ENCODE assay signal across 10 cellular contexts in genomic region chr14:92945959-92946846, GRCh38. TPM values are rescaled to one million over a fixed set of nuclear protein-coding genes. Genes with fewer than 3 reads are reported as not detected.
A peak's percentile ranks its signal among the peaks of the same experiment; 100 is the strongest.
DNase-seq lines count a peak whose midpoint lies in the region; ATAC-seq and TF ChIP-seq lines count a peak whose summit lies in the region.
"Had no signal": no experiment of that assay in that cellular context is flagged by ENCODE, and none has a peak within 500 bp of the region (broad histone marks: within the 10 kb centered on the region; RNA-seq: fewer than 3 reads in every experiment).

No MANE protein-coding gene starts in this region.

- H3K27me3 Mint-ChIP-seq in stimulated activated naive B cell treated with anti-CD40 and anti-IgM and Interleukin-4, amounts not matched to agents 10 μg/mL and 1 μg/mL and 100 μg/mL, for 72 hours = no peaks in the 10 kb centered on the region
- H3K27me3 Mint-ChIP-seq in effector memory CD8-positive, alpha-beta T cell = no peaks in the 10 kb centered on the region
- no peaks in the 10 kb centered on the region for H3K27me3 Mint-ChIP-seq in mesothelial cell of epicardium (ENCODE audit: low read depth)
- H3K27me3 Mint-ChIP-seq: activated CD4-positive, alpha-beta T cell treated with anti-CD3 and anti-CD28 coated beads, Interleukin-2, amount 10 ng/mL, durations not matched to agents 24 days and 14 days had no signal

- CTCF ChIA-PET in HEK293 (lab: Yijun Ruan, JAX) = interaction anchor here (1.6 to 2.5 kb wide), 2 partner anchors 167 to 192 kb away, joined by 4 to 13 read pairs; no protein-coding TSS in a partner anchor

- no peaks in the 10 kb centered on the region for H3K4me1 ChIP-seq in HEK293 (ENCODE audit: control insufficient read depth, insufficient read depth, low read length)

- no peak overlapping the region for H3K27ac Mint-ChIP-seq in stimulated activated naive B cell treated with anti-CD40 and anti-IgM and Interleukin-4, amounts not matched to agents 10 μg/mL and 1 μg/mL and 100 μg/mL, for 72 hours
- peak overlapping the region in 1 of 2 donors; percentile 81 for H3K27ac Mint-ChIP-seq in effector memory CD8-positive, alpha-beta T cell
- H3K27ac Mint-ChIP-seq in mesothelial cell of epicardium = no peak overlapping the region
- H3K27ac Mint-ChIP-seq: activated CD4-positive, alpha-beta T cell treated with anti-CD3 and anti-CD28 coated beads, Interleukin-2, amount 10 ng/mL, durations not matched to agents 24 days and 14 days had no signal

- DNase-seq in foreskin fibroblast (peak; percentile 9 to 48), sciatic nerve (ENCODE audit: low spot score) (no peak), cortex of kidney (lab: John Stamatoyannopoulos, UW) (no peak), mesothelial cell of epicardium (ENCODE audit: low spot score in 2 of 2, unreplicated experiment in 2 of 2) (no peak)
- no peak for DNase-seq in stimulated activated naive B cell treated with anti-CD40 and anti-IgM and Interleukin-4, amounts not matched to agents 10 μg/mL and 1 μg/mL and 100 μg/mL, for 72 hours
- no peak for DNase-seq in effector memory CD8-positive, alpha-beta T cell
- DNase-seq: activated CD4-positive, alpha-beta T cell treated with anti-CD3 and anti-CD28 coated beads, Interleukin-2, amount 10 ng/mL, durations not matched to agents 24 days and 14 days; NCI-H1105 had no signal

- H3K4me3 ChIP-seq in HEK293 (ENCODE audit: low read depth, low read length) (no peak overlapping the region), foreskin fibroblast (ENCODE audit: low read depth in 1 of 2, low read length in 2 of 2) (no peak overlapping the region)

- no peak overlapping the region for H3K4me3 Mint-ChIP-seq in stimulated activated naive B cell treated with anti-CD40 and anti-IgM and Interleukin-4, amounts not matched to agents 10 μg/mL and 1 μg/mL and 100 μg/mL, for 72 hours
- no peak overlapping the region for H3K4me3 Mint-ChIP-seq in effector memory CD8-positive, alpha-beta T cell
- H3K4me3 Mint-ChIP-seq in mesothelial cell of epicardium = no peak overlapping the region
- H3K4me3 Mint-ChIP-seq: activated CD4-positive, alpha-beta T cell treated with anti-CD3 and anti-CD28 coated beads, Interleukin-2, amount 10 ng/mL, durations not matched to agents 24 days and 14 days had no signal

- no peaks in the 10 kb centered on the region for H3K4me1 Mint-ChIP-seq in stimulated activated naive B cell treated with anti-CD40 and anti-IgM and Interleukin-4, amounts not matched to agents 10 μg/mL and 1 μg/mL and 100 μg/mL, for 72 hours
- no peaks in the 10 kb centered on the region for H3K4me1 Mint-ChIP-seq in effector memory CD8-positive, alpha-beta T cell (ENCODE audit: low read depth in 2 of 2)
- H3K4me1 Mint-ChIP-seq in mesothelial cell of epicardium = no peaks in the 10 kb centered on the region
- H3K4me1 Mint-ChIP-seq: activated CD4-positive, alpha-beta T cell treated with anti-CD3 and anti-CD28 coated beads, Interleukin-2, amount 10 ng/mL, durations not matched to agents 24 days and 14 days had no signal

- H3K36me3 ChIP-seq in HEK293 (ENCODE audit: control insufficient read depth in 2 of 2, insufficient read depth in 1 of 2, low read length in 2 of 2) = peaks cover 0 to 32% of the 10 kb centered on the region in 2 experiments; a peak in 2 of 3 replicates

- TF ChIP-seq CTCF in HEK293 (tag by site-specific recombination; IDR thresholded peaks at IDR 0.05) (no peak), foreskin fibroblast (IDR thresholded peaks at IDR 0.05; ENCODE audit: low read depth, low read length) (no peak), mesothelial cell of epicardium (IDR thresholded peaks at IDR 0.05; ENCODE audit: unreplicated experiment) (no peak)

- no peaks in the 10 kb centered on the region for H3K9me3 Mint-ChIP-seq in stimulated activated naive B cell treated with anti-CD40 and anti-IgM and Interleukin-4, amounts not matched to agents 10 μg/mL and 1 μg/mL and 100 μg/mL, for 72 hours
- H3K9me3 Mint-ChIP-seq in effector memory CD8-positive, alpha-beta T cell = no peaks in the 10 kb centered on the region
- H3K9me3 Mint-ChIP-seq in mesothelial cell of epicardium = no peaks in the 10 kb centered on the region
- H3K9me3 Mint-ChIP-seq: activated CD4-positive, alpha-beta T cell treated with anti-CD3 and anti-CD28 coated beads, Interleukin-2, amount 10 ng/mL, durations not matched to agents 24 days and 14 days had no signal

- peaks cover 42 to 68% of the 10 kb centered on the region in 2 donors for H3K36me3 Mint-ChIP-seq in stimulated activated naive B cell treated with anti-CD40 and anti-IgM and Interleukin-4, amounts not matched to agents 10 μg/mL and 1 μg/mL and 100 μg/mL, for 72 hours
- H3K36me3 Mint-ChIP-seq in effector memory CD8-positive, alpha-beta T cell (ENCODE audit: insufficient read depth) = peaks cover 32% of the 10 kb centered on the region
- H3K36me3 Mint-ChIP-seq in mesothelial cell of epicardium = peaks cover 5% of the 10 kb centered on the region

- intact Hi-C loops in sciatic nerve (cut with DNase I) = no loop called here

- no peaks in the 10 kb centered on the region for H3K9me3 ChIP-seq in HEK293 (ENCODE audit: control insufficient read depth, insufficient read depth, low read depth, low read length)

- no peak overlapping the region for H3K27ac ChIP-seq in HEK293 (ENCODE audit: extremely low read depth, low read depth, low read length)

- POLR2A ChIA-PET in HEK293 (lab: Yijun Ruan, JAX) = no interaction called here

- ATAC-seq in SK-N-SH treated with all-trans-retinoic acid at 6 μM for 48 hours (peak; percentile 46), sciatic nerve (peak; percentile 52)
- no peak for ATAC-seq in stimulated activated naive B cell treated with anti-CD40 and anti-IgM and Interleukin-4, amounts not matched to agents 10 μg/mL and 1 μg/mL and 100 μg/mL, for 72 hours (replicated peaks)
- ATAC-seq in effector memory CD8-positive, alpha-beta T cell (replicated peaks) = no peak

TF ChIP-seq in HEK293, 187 proteins besides CTCF, POLR2A, EP300 and RAD21 (continues in another document):
- TF ChIP-seq ZNF585B (tag by site-specific recombination; IDR thresholded peaks at IDR 0.05) (no peak), RBAK (tag by site-specific recombination; IDR thresholded peaks at IDR 0.05) (no peak), ZNF501 (tag by site-specific recombination; IDR thresholded peaks at IDR 0.05) (no peak), ZNF391 (tag by site-specific recombination; IDR thresholded peaks at IDR 0.05; ENCODE audit: borderline replicate concordance, low read depth) (no peak), PATZ1 (tag by site-specific recombination; IDR thresholded peaks at IDR 0.05) (peak; percentile 43), ZNF239 (tag by site-specific recombination; IDR thresholded peaks at IDR 0.05) (no peak), ZNF146 (tag by site-specific recombination; IDR thresholded peaks at IDR 0.05) (no peak)

TF ChIP-seq in SK-N-SH treated with all-trans-retinoic acid at 6 μM for 48 hours, 23 proteins besides CTCF, POLR2A, EP300 and RAD21 (continues in another document):
- no peak for TF ChIP-seq TOX (CRISPR knock-in tag; IDR thresholded peaks at IDR 0.05; ENCODE audit: borderline replicate concordance)
- no peak for TF ChIP-seq ARNTL (CRISPR knock-in tag; IDR thresholded peaks at IDR 0.05; ENCODE audit: borderline replicate concordance, low read depth)
- TF ChIP-seq PPARA (CRISPR knock-in tag; IDR thresholded peaks at IDR 0.05; ENCODE audit: borderline replicate concordance) = no peak
- TF ChIP-seq PATZ1 (CRISPR knock-in tag; IDR thresholded peaks at IDR 0.05; ENCODE audit: borderline replicate concordance) = no peak
- TF ChIP-seq TCF4 (CRISPR knock-in tag; IDR thresholded peaks at IDR 0.05; ENCODE audit: borderline replicate concordance) = no peak
- no peak for TF ChIP-seq ISL1 (CRISPR knock-in tag; IDR thresholded peaks at IDR 0.05)
- no peak for TF ChIP-seq GLIS3 (CRISPR knock-in tag; IDR thresholded peaks at IDR 0.05)
- no peak for TF ChIP-seq BACH2 (CRISPR knock-in tag; IDR thresholded peaks at IDR 0.05; ENCODE audit: borderline replicate concordance)
- no peak for TF ChIP-seq SNAI2 (CRISPR knock-in tag; IDR thresholded peaks at IDR 0.05)
- TF ChIP-seq CSDC2 (CRISPR knock-in tag; IDR thresholded peaks at IDR 0.05) = no peak
- TF ChIP-seq OSR1 (CRISPR knock-in tag; IDR thresholded peaks at IDR 0.05) = no peak
- TF ChIP-seq ZNF70 (CRISPR knock-in tag; IDR thresholded peaks at IDR 0.05) = no peak
- TF ChIP-seq ZC3H10 (CRISPR knock-in tag; IDR thresholded peaks at IDR 0.05) = no peak
- no peak for TF ChIP-seq CSRNP3 (CRISPR knock-in tag; IDR thresholded peaks at IDR 0.05)
- TF ChIP-seq ZFP30 (CRISPR knock-in tag; IDR thresholded peaks at IDR 0.05) = no peak
- no peak for TF ChIP-seq RARB (CRISPR knock-in tag; IDR thresholded peaks at IDR 0.05)
- no peak for TF ChIP-seq ZNF8 (CRISPR knock-in tag; IDR thresholded peaks at IDR 0.05)

RNA-seq across cellular contexts. Expression of gene CHGA, which starts 23.3 kb away (rescaled TPM):
- total RNA-seq in sciatic nerve (not detected), mesothelial cell of epicardium (not detected in 3 replicates)
- total RNA-seq: activated CD4-positive, alpha-beta T cell treated with anti-CD3 and anti-CD28 coated beads, Interleukin-2, amount 10 ng/mL, durations not matched to agents 24 days and 14 days had no signal

Comparison
In these comparisons a context has a peak if more than half of its experiments do, and no peak if none do; other contexts are left out.
1. ATAC-seq: peak in SK-N-SH treated with all-trans-retinoic acid at 6 μM for 48 hours (single experiment) and sciatic nerve (single experiment); none in stimulated activated naive B cell treated with anti-CD40 and anti-IgM and Interleukin-4, amounts not matched to agents 10 μg/mL and 1 μg/mL and 100 μg/mL, for 72 hours (0 of 2) and effector memory CD8-positive, alpha-beta T cell (single experiment).
2. DNase-seq: peak in foreskin fibroblast (2 of 2); none in sciatic nerve (single experiment), cortex of kidney (single experiment), stimulated activated naive B cell treated with anti-CD40 and anti-IgM and Interleukin-4, amounts not matched to agents 10 μg/mL and 1 μg/mL and 100 μg/mL, for 72 hours (single experiment), effector memory CD8-positive, alpha-beta T cell (0 of 3) and mesothelial cell of epicardium (0 of 2).
3. Of the 2 proteins assayed by ChIP-seq in both HEK293 and SK-N-SH treated with all-trans-retinoic acid at 6 μM for 48 hours: peak only in HEK293: PATZ1; only in SK-N-SH treated with all-trans-retinoic acid at 6 μM for 48 hours: none; in both: none; in neither: 1.